In the genomic region with DNA sequence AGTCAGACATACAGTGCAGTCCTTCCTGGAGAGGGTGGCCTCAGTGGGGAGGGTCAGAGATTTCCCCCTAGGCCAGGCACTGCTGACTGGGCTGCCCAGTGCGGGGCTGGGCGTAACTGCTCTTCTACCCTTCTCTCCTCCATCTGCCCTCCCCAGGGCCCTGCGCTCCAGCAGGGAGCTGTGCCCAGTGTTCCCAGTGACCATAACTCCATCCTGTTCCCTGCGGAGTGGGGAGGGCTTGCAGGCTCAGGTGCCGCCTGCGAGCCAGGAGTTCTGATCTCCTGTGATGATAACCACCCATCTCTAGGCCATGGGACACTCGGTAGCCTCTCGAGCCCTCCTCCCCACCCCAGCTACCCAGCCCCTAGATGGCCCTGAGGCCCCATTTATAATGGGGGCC, we compare ENCODE assay signal across 13 cellular contexts.
DNase-seq lines count a peak whose midpoint lies in the region; ATAC-seq and TF ChIP-seq lines count a peak whose summit lies in the region.
"Had no signal": no experiment of that assay in that cellular context is flagged by ENCODE, and none has a peak within 500 bp of the region (broad histone marks: within the 10 kb centered on the region; RNA-seq: fewer than 3 reads in every experiment).

No MANE protein-coding gene starts in this region.

- no peak for TF ChIP-seq CTCF in mucosa of descending colon (IDR thresholded peaks at IDR 0.05)
- no peak for TF ChIP-seq CTCF in transverse colon (IDR thresholded peaks at IDR 0.05)

- H3K36me3 ChIP-seq in mucosa of descending colon (ENCODE audit: low read depth) (no peaks in the 10 kb centered on the region), transverse colon (no peaks in the 10 kb centered on the region)
- H3K36me3 ChIP-seq: BE2C had no signal

- H3K27ac ChIP-seq in transverse colon: peak overlapping the region; percentile 31 to 55 (median 44)

- no peak for DNase-seq in activated naive CD8-positive, alpha-beta T cell treated with anti-CD3 and anti-CD28 coated beads, Interleukin-2, amount 10 ng/mL, durations not matched to agents 7 days and 5 days
- no peak for DNase-seq in activated naive CD8-positive, alpha-beta T cell treated with anti-CD3 and anti-CD28 coated beads for 36 hours
- DNase-seq in central memory CD8-positive, alpha-beta T cell (ENCODE audit: low spot score in 2 of 2): no peak
- DNase-seq in mucosa of descending colon (peak in 2 of 3 donors; percentile 11 to 40), transverse colon (no peak), germinal center (ENCODE audit: low spot score) (no peak)
- DNase-seq: amniotic stem cell, BE2C, hippocampal formation, NCI-H1417, NCI-H748 treated with DMSO at 0.1 percent for 48 hours had no signal

- peaks cover 6% of the 10 kb centered on the region for H3K9me3 Mint-ChIP-seq in activated naive CD8-positive, alpha-beta T cell treated with anti-CD3 and anti-CD28 coated beads, Interleukin-2, amount 10 ng/mL, durations not matched to agents 7 days and 5 days
- H3K9me3 Mint-ChIP-seq in activated naive CD8-positive, alpha-beta T cell treated with anti-CD3 and anti-CD28 coated beads for 36 hours: peaks cover 3% of the 10 kb centered on the region
- H3K9me3 Mint-ChIP-seq in central memory CD8-positive, alpha-beta T cell: peaks cover 15% of the 10 kb centered on the region

- TF ChIP-seq EP300 in transverse colon (IDR thresholded peaks at IDR 0.05; ENCODE audit: low read depth): no peak

- H3K27me3 Mint-ChIP-seq in activated naive CD8-positive, alpha-beta T cell treated with anti-CD3 and anti-CD28 coated beads, Interleukin-2, amount 10 ng/mL, durations not matched to agents 7 days and 5 days: no peaks in the 10 kb centered on the region
- no peaks in the 10 kb centered on the region for H3K27me3 Mint-ChIP-seq in activated naive CD8-positive, alpha-beta T cell treated with anti-CD3 and anti-CD28 coated beads for 36 hours
- H3K27me3 Mint-ChIP-seq in central memory CD8-positive, alpha-beta T cell: no peaks in the 10 kb centered on the region

- in situ Hi-C loops in transverse colon (cut with MboI; ENCODE audit: low pct_ligation_motif_present in 1 of 4, low pct_unique_long_range_greater_than_20kb in 1 of 4, low sequenced_read_pairs in 3 of 4): no loop called here

- H3K27ac Mint-ChIP-seq in activated naive CD8-positive, alpha-beta T cell treated with anti-CD3 and anti-CD28 coated beads, Interleukin-2, amount 10 ng/mL, durations not matched to agents 7 days and 5 days: peak overlapping the region; percentile 84
- H3K27ac Mint-ChIP-seq in activated naive CD8-positive, alpha-beta T cell treated with anti-CD3 and anti-CD28 coated beads for 36 hours: no peak overlapping the region
- peak overlapping the region; percentile 96 for H3K27ac Mint-ChIP-seq in central memory CD8-positive, alpha-beta T cell (ENCODE audit: low read depth)

- H3K4me3 ChIP-seq in mucosa of descending colon (no peak overlapping the region), transverse colon (no peak overlapping the region)

- WGBS in transverse colon (ENCODE audit: low coverage in 1 of 2), 2 donors: 100% methylated on average over 4 of the region's 8 CpGs; no CpG with 5 or more reads in 1 of the 2 donors

- intact Hi-C loops in mucosa of descending colon (cut with DNase I, micrococcal nuclease): no loop called here
- intact Hi-C loops in transverse colon (cut with DNase I; ENCODE audit: low total_unique reads): no loop called here

- TF ChIP-seq POLR2A in transverse colon (IDR thresholded peaks at IDR 0.05): no peak

- H3K36me3 Mint-ChIP-seq in activated naive CD8-positive, alpha-beta T cell treated with anti-CD3 and anti-CD28 coated beads, Interleukin-2, amount 10 ng/mL, durations not matched to agents 7 days and 5 days: peaks cover 8% of the 10 kb centered on the region
- no peaks in the 10 kb centered on the region for H3K36me3 Mint-ChIP-seq in activated naive CD8-positive, alpha-beta T cell treated with anti-CD3 and anti-CD28 coated beads for 36 hours
- peaks cover 11% of the 10 kb centered on the region for H3K36me3 Mint-ChIP-seq in central memory CD8-positive, alpha-beta T cell (ENCODE audit: insufficient read depth)

- H3K4me1 ChIP-seq in mucosa of descending colon (ENCODE audit: low read depth): peaks cover 5% of the 10 kb centered on the region
- H3K4me1 ChIP-seq in transverse colon: peaks cover 0 to 23% (median 5%) of the 10 kb centered on the region in 4 donors

- H3K27me3 ChIP-seq in transverse colon: no peaks in the 10 kb centered on the region
- H3K27me3 ChIP-seq: BE2C had no signal

- POLR2A ChIA-PET in activated naive CD8-positive, alpha-beta T cell treated with anti-CD3 and anti-CD28 coated beads, Interleukin-2, amount 10 ng/mL, durations not matched to agents 7 days and 5 days (lab: Charles Lee): interaction anchor here (1.0 to 2.9 kb wide), 5 partner anchors 8 to 81 kb away, joined by 3 to 15 read pairs (median 7); no protein-coding TSS in a partner anchor

- no peak for ATAC-seq in activated naive CD8-positive, alpha-beta T cell treated with anti-CD3 and anti-CD28 coated beads, Interleukin-2, amount 10 ng/mL, durations not matched to agents 7 days and 5 days (ENCODE audit: low read depth)
- no peak for ATAC-seq in central memory CD8-positive, alpha-beta T cell (replicated peaks; ENCODE audit: extremely low read depth, poor library complexity, severe bottlenecking)
- ATAC-seq in mucosa of descending colon: peak; percentile 17
- no peak for ATAC-seq in GM21360 (IDR thresholded peaks at IDR 0.05; ENCODE audit: unreplicated experiment)
- no peak for ATAC-seq in HG02938 (IDR thresholded peaks at IDR 0.05; ENCODE audit: unreplicated experiment)

- H3K4me3 Mint-ChIP-seq in activated naive CD8-positive, alpha-beta T cell treated with anti-CD3 and anti-CD28 coated beads, Interleukin-2, amount 10 ng/mL, durations not matched to agents 7 days and 5 days: peak overlapping the region; percentile 23
- H3K4me3 Mint-ChIP-seq in activated naive CD8-positive, alpha-beta T cell treated with anti-CD3 and anti-CD28 coated beads for 36 hours: no peak overlapping the region
- H3K4me3 Mint-ChIP-seq in central memory CD8-positive, alpha-beta T cell: peak overlapping the region; percentile 38

- H3K4me1 Mint-ChIP-seq in activated naive CD8-positive, alpha-beta T cell treated with anti-CD3 and anti-CD28 coated beads, Interleukin-2, amount 10 ng/mL, durations not matched to agents 7 days and 5 days: peaks cover 57% of the 10 kb centered on the region
- peaks cover 43% of the 10 kb centered on the region for H3K4me1 Mint-ChIP-seq in activated naive CD8-positive, alpha-beta T cell treated with anti-CD3 and anti-CD28 coated beads for 36 hours
- peaks cover 79% of the 10 kb centered on the region for H3K4me1 Mint-ChIP-seq in central memory CD8-positive, alpha-beta T cell

- no peaks in the 10 kb centered on the region for H3K9me3 ChIP-seq in mucosa of descending colon
- H3K9me3 ChIP-seq in transverse colon: no peaks in the 10 kb centered on the region
- H3K9me3 ChIP-seq: BE2C had no signal

Comparison
In these comparisons a context has a peak if more than half of its experiments do, and no peak if none do; other contexts are left out.
1. DNase-seq: peak in mucosa of descending colon (2 of 3); none in activated naive CD8-positive, alpha-beta T cell treated with anti-CD3 and anti-CD28 coated beads, Interleukin-2, amount 10 ng/mL, durations not matched to agents 7 days and 5 days (single experiment), activated naive CD8-positive, alpha-beta T cell treated with anti-CD3 and anti-CD28 coated beads for 36 hours (single experiment), central memory CD8-positive, alpha-beta T cell (0 of 2), transverse colon (single experiment) and germinal center (single experiment).